Comparison of ENCODE assay signal across 10 cellular contexts in genomic region chr5:38468202-38468656, GRCh38.
DNase-seq lines count a peak whose midpoint lies in the region; ATAC-seq and TF ChIP-seq lines count a peak whose summit lies in the region.
"Had no signal": no experiment of that assay in that cellular context is flagged by ENCODE, and none has a peak within 500 bp of the region (broad histone marks: within the 10 kb centered on the region; RNA-seq: fewer than 3 reads in every experiment).

No MANE protein-coding gene starts in this region.

- in situ Hi-C loops in transverse colon (cut with MboI; ENCODE audit: low pct_ligation_motif_present in 1 of 4, low pct_unique_long_range_greater_than_20kb in 1 of 4, low sequenced_read_pairs in 3 of 4) = no loop called here

- H3K23ac ChIP-seq in mesendoderm (ENCODE audit: low read length) = no peak overlapping the region

- no peaks in the 10 kb centered on the region for H3K79me2 ChIP-seq in mesendoderm (ENCODE audit: control insufficient read depth, insufficient read depth, low read length)

- H2AK5ac ChIP-seq in mesendoderm (ENCODE audit: low read length) = peak overlapping the region; percentile 7

- no peak overlapping the region for H3K4me2 ChIP-seq in mesendoderm (ENCODE audit: low read length)

- ATAC-seq in stimulated activated effector memory CD8-positive, alpha-beta T cell treated with anti-CD3 and anti-CD28 coated beads, Interleukin-12 subunit alpha, Interleukin-12 subunit beta, amount 100 ng/mL, for 72 hours = no peak
- ATAC-seq in activated CD4-positive, alpha-beta T cell treated with anti-CD3 and anti-CD28 coated beads for 36 hours = no peak

- H2BK15ac ChIP-seq in mesendoderm (replicated peaks; ENCODE audit: low read depth) = no peak overlapping the region

- H3K27ac ChIP-seq in coronary artery = peak overlapping the region; percentile 94 to 96
- H3K27ac ChIP-seq in mesendoderm (ENCODE audit: low read depth, low read length) = no peak overlapping the region
- peak overlapping the region; percentile 68 to 81 (median 76) for H3K27ac ChIP-seq in transverse colon

- no peak overlapping the region for H2BK120ac ChIP-seq in mesendoderm (ENCODE audit: low read depth, low read length)

- no peaks in the 10 kb centered on the region for H3K4me1 Mint-ChIP-seq in stimulated activated effector memory CD8-positive, alpha-beta T cell treated with anti-CD3 and anti-CD28 coated beads, Interleukin-12 subunit alpha, Interleukin-12 subunit beta, amount 100 ng/mL, for 72 hours
- no peaks in the 10 kb centered on the region for H3K4me1 Mint-ChIP-seq in activated CD4-positive, alpha-beta T cell treated with anti-CD3 and anti-CD28 coated beads for 36 hours

- no peak overlapping the region for H4K5ac ChIP-seq in mesendoderm (ENCODE audit: low read length)

- WGBS in mesendoderm (ENCODE audit: extremely low coverage, insufficient coverage, low lambda C conversion rate) = no CpG with 5 or more reads among the region's 11 CpGs
- WGBS in transverse colon (ENCODE audit: low coverage in 1 of 2), 2 donors = 89% methylated on average over 11 of the region's 11 CpGs; no CpG with 5 or more reads in 1 of the 2 donors

- POLR2A ChIA-PET in activated CD4-positive, alpha-beta T cell treated with anti-CD3 and anti-CD28 coated beads for 36 hours (lab: Charles Lee) = no interaction called here

- H3K9me3 Mint-ChIP-seq in stimulated activated effector memory CD8-positive, alpha-beta T cell treated with anti-CD3 and anti-CD28 coated beads, Interleukin-12 subunit alpha, Interleukin-12 subunit beta, amount 100 ng/mL, for 72 hours = no peaks in the 10 kb centered on the region
- no peaks in the 10 kb centered on the region for H3K9me3 Mint-ChIP-seq in activated CD4-positive, alpha-beta T cell treated with anti-CD3 and anti-CD28 coated beads for 36 hours (ENCODE audit: low read depth)

- no peak overlapping the region for H3K18ac ChIP-seq in mesendoderm (ENCODE audit: low read length)

- TF ChIP-seq CTCF in coronary artery (IDR thresholded peaks at IDR 0.05) = no peak
- no peak for TF ChIP-seq CTCF in transverse colon (IDR thresholded peaks at IDR 0.05)

- H3K9me3 ChIP-seq in transverse colon = no peaks in the 10 kb centered on the region

- no peak overlapping the region for H3K27ac Mint-ChIP-seq in stimulated activated effector memory CD8-positive, alpha-beta T cell treated with anti-CD3 and anti-CD28 coated beads, Interleukin-12 subunit alpha, Interleukin-12 subunit beta, amount 100 ng/mL, for 72 hours
- H3K27ac Mint-ChIP-seq in activated CD4-positive, alpha-beta T cell treated with anti-CD3 and anti-CD28 coated beads for 36 hours = no peak overlapping the region

- no peaks in the 10 kb centered on the region for H3K36me3 Mint-ChIP-seq in stimulated activated effector memory CD8-positive, alpha-beta T cell treated with anti-CD3 and anti-CD28 coated beads, Interleukin-12 subunit alpha, Interleukin-12 subunit beta, amount 100 ng/mL, for 72 hours
- H3K36me3 Mint-ChIP-seq in activated CD4-positive, alpha-beta T cell treated with anti-CD3 and anti-CD28 coated beads for 36 hours (ENCODE audit: low read depth) = no peaks in the 10 kb centered on the region

- intact Hi-C loops in transverse colon (cut with DNase I; ENCODE audit: low total_unique reads) = no loop called here
- intact Hi-C loops in activated CD4-positive, alpha-beta T cell treated with anti-CD3 and anti-CD28 coated beads for 36 hours (cut with DNase I, micrococcal nuclease) = no loop called here

- DNase-seq in M059J (ENCODE audit: low read depth) = peak; percentile 97
- peak; percentile 88 for DNase-seq in coronary artery (ENCODE audit: low spot score)
- DNase-seq in mesendoderm = no peak
- no peak for DNase-seq in transverse colon
- DNase-seq in NOMO-1 (lab: John Stamatoyannopoulos, UW; ENCODE audit: unreplicated experiment in 2 of 2) = no peak
- no peak for DNase-seq in stimulated activated effector memory CD8-positive, alpha-beta T cell treated with anti-CD3 and anti-CD28 coated beads, Interleukin-12 subunit alpha, Interleukin-12 subunit beta, amount 100 ng/mL, for 72 hours (ENCODE audit: low spot score in 2 of 2)
- no peak for DNase-seq in ureter (ENCODE audit: low spot score)
- DNase-seq in activated CD4-positive, alpha-beta T cell treated with anti-CD3 and anti-CD28 coated beads for 36 hours = no peak
- DNase-seq: activated CD4-positive, alpha-beta T cell treated with anti-CD3 and anti-CD28 coated beads, Interleukin-2, amount 50 U/mL, for 1 hour; stimulated activated CD4-positive, alpha-beta T cell treated with anti-CD3 and anti-CD28 coated beads, Interleukin-4, amount 100 ng/mL, for 4 hours had no signal

- H3K56ac ChIP-seq in mesendoderm (ENCODE audit: low read length) = no peak overlapping the region

- no peak overlapping the region for H3K4me3 Mint-ChIP-seq in stimulated activated effector memory CD8-positive, alpha-beta T cell treated with anti-CD3 and anti-CD28 coated beads, Interleukin-12 subunit alpha, Interleukin-12 subunit beta, amount 100 ng/mL, for 72 hours
- no peak overlapping the region for H3K4me3 Mint-ChIP-seq in activated CD4-positive, alpha-beta T cell treated with anti-CD3 and anti-CD28 coated beads for 36 hours

- TF ChIP-seq EP300 in transverse colon (IDR thresholded peaks at IDR 0.05; ENCODE audit: low read depth) = no peak

- H3K4ac ChIP-seq in mesendoderm (ENCODE audit: low read depth, low read length) = no peak overlapping the region

- H3K36me3 ChIP-seq in mesendoderm (ENCODE audit: control insufficient read depth, insufficient read depth, low read length) (no peaks in the 10 kb centered on the region), transverse colon (no peaks in the 10 kb centered on the region)

- H3K4me1 ChIP-seq in mesendoderm (ENCODE audit: control insufficient read depth, low read depth, low read length) (peaks cover 9% of the 10 kb centered on the region), transverse colon (peaks cover 18 to 47% (median 26%) of the 10 kb centered on the region in 4 donors)

- no peak for TF ChIP-seq POLR2A in transverse colon (IDR thresholded peaks at IDR 0.05)

- no peak overlapping the region for H3K9ac ChIP-seq in mesendoderm (ENCODE audit: low read length)

- CTCF ChIA-PET in activated CD4-positive, alpha-beta T cell treated with anti-CD3 and anti-CD28 coated beads for 36 hours (lab: Charles Lee) = interaction anchor here (1.5 to 2.9 kb wide), 2 partner anchors 26 to 48 kb away, joined by 7 to 9 read pairs; no protein-coding TSS in a partner anchor

- no peak overlapping the region for H4K8ac ChIP-seq in mesendoderm (ENCODE audit: low read depth, low read length)

- H3K79me1 ChIP-seq in mesendoderm (ENCODE audit: low read length) = no peaks in the 10 kb centered on the region

- H3K27me3 ChIP-seq in mesendoderm (ENCODE audit: insufficient read depth, low read length, poor library complexity) = no peaks in the 10 kb centered on the region
- peaks cover 2% of the 10 kb centered on the region for H3K27me3 ChIP-seq in transverse colon

- peaks cover 16% of the 10 kb centered on the region for H3K27me3 Mint-ChIP-seq in activated CD4-positive, alpha-beta T cell treated with anti-CD3 and anti-CD28 coated beads for 36 hours

- H3K4me3 ChIP-seq in coronary artery (peak overlapping the region; percentile 54), mesendoderm (ENCODE audit: low read length) (no peak overlapping the region), transverse colon (no peak overlapping the region)

- no peak overlapping the region for H2BK5ac ChIP-seq in mesendoderm (ENCODE audit: low read length)

Comparison
In these comparisons a context has a peak if more than half of its experiments do, and no peak if none do; other contexts are left out.
1. DNase-seq: peak in M059J (single experiment) and coronary artery (single experiment); none in mesendoderm (single experiment), transverse colon (single experiment), NOMO-1 (0 of 2), stimulated activated effector memory CD8-positive, alpha-beta T cell treated with anti-CD3 and anti-CD28 coated beads, Interleukin-12 subunit alpha, Interleukin-12 subunit beta, amount 100 ng/mL, for 72 hours (0 of 2), ureter (single experiment) and activated CD4-positive, alpha-beta T cell treated with anti-CD3 and anti-CD28 coated beads for 36 hours (single experiment).